ENCODE assay signal across 26 cellular contexts in the genomic region with DNA sequence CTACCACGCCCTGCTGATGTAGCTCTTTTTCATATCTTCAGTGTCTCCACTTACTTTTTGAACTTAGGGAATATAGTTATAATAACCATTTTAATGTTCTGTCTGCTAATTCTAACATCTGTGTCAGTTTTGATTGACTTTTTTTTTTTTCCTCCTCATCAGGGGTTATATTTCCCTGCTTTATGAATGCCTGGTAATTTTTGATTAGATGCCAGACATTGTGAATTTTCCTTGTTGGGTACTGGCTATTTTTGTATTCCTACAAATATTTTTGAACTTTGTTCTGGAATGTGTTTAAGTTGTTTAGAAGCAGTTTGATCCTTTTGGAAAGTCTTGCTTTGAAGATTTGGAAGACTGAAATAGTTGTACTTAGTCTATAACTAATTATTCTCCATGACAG.
"Had no signal": no experiment of that assay in that cellular context is flagged by ENCODE, and none has a peak within 500 bp of the region (broad histone marks: within the 10 kb centered on the region; RNA-seq: fewer than 3 reads in every experiment).

No MANE protein-coding gene starts in this region.

- H3K9me3 ChIP-seq: colonic mucosa, esophagus squamous epithelium, gastrocnemius medialis had no signal

- H3K27ac ChIP-seq: colonic mucosa, dorsolateral prefrontal cortex, epithelial cell of prostate, esophagus muscularis mucosa, esophagus squamous epithelium, foreskin keratinocyte, gastrocnemius medialis, gastroesophageal sphincter, hepatocyte had no signal

- DNase-seq: colonic mucosa; cortex of kidney; dermis blood vessel endothelial cell; dorsolateral prefrontal cortex; effector CD4-positive, alpha-beta T cell; effector CD8-positive, alpha-beta T cell; effector memory CD4-positive, alpha-beta T cell; effector memory CD8-positive, alpha-beta T cell; endodermal cell; erythroblast; esophagus squamous epithelium; foreskin fibroblast; foreskin keratinocyte; foreskin melanocyte; gastrocnemius medialis; glutamatergic neuron; head of caudate nucleus; heart left ventricle; hippocampal formation had no signal

- H3K27me3 ChIP-seq: colonic mucosa, dorsolateral prefrontal cortex, esophagus muscularis mucosa, esophagus squamous epithelium, foreskin keratinocyte, gastrocnemius medialis, gastroesophageal sphincter, heart left ventricle, hepatocyte had no signal

- ATAC-seq: effector memory CD8-positive, alpha-beta T cell; esophagus mucosa; foreskin keratinocyte; gastrocnemius medialis; gastroesophageal sphincter; heart left ventricle had no signal

- H3K4me3 Mint-ChIP-seq: dendritic cell treated with granulocyte-macrophage colony-stimulating factor and Interleukin-4, amounts not matched to agents 40 ng/mL and 50 ng/mL, for 4 days; effector memory CD8-positive, alpha-beta T cell; endodermal cell had no signal

- H3K4me1 ChIP-seq: colonic mucosa, esophagus muscularis mucosa, gastroesophageal sphincter had no signal

- H3K27me3 Mint-ChIP-seq: dendritic cell treated with granulocyte-macrophage colony-stimulating factor and Interleukin-4, amounts not matched to agents 40 ng/mL and 50 ng/mL, for 4 days had no signal

- H3K4me3 ChIP-seq: colonic mucosa, coronary artery, dorsolateral prefrontal cortex, esophagus muscularis mucosa, esophagus squamous epithelium, gastrocnemius medialis, gastroesophageal sphincter, heart left ventricle, hepatocyte had no signal

- H3K27ac Mint-ChIP-seq: dendritic cell treated with granulocyte-macrophage colony-stimulating factor and Interleukin-4, amounts not matched to agents 40 ng/mL and 50 ng/mL, for 4 days; effector memory CD8-positive, alpha-beta T cell; endodermal cell had no signal

- H3K9me3 Mint-ChIP-seq: endodermal cell had no signal

- H3K36me3 ChIP-seq: colonic mucosa, esophagus muscularis mucosa, esophagus squamous epithelium, gastrocnemius medialis, gastroesophageal sphincter, heart left ventricle had no signal
